In the genomic region with DNA sequence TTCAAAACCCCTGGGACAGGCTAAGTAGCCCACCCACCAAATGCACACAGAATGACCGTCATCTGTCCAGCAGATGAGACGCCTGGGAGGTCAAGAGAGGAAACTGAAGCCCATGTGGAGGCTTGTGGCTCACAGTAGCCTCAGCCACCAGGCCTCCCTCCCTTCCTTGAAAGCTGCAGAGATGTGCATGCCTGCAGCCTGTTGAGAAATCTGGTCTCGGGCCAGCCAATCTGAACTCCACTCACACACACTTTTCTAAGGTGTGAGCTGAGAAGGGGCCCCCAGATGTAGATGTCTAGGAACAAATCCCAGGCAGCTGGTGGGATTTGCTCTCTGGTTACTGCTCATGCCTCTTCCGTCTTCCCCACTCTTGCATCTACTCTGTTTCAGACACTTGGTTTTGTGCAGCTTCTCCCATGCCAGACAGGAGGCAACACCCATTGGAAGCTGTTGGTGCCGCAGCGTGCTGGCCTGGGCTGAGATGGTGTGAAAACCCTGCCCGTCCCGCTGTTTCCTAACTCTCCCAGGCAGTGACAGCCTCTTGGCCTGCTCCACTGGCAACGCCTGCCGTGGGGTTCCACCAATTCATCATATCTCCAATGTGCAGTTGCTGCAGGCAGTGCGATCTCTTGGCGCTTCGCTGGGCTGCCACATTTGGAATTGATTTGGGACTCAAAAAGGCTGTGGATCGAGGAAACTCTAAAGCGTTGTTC, we compare ENCODE assay signal across 26 cellular contexts. TPM values are rescaled to one million over a fixed set of nuclear protein-coding genes. Genes with fewer than 3 reads are reported as not detected.
DNase-seq lines count a peak whose midpoint lies in the region; ATAC-seq and TF ChIP-seq lines count a peak whose summit lies in the region.
"Had no signal": no experiment of that assay in that cellular context is flagged by ENCODE, and none has a peak within 500 bp of the region (broad histone marks: within the 10 kb centered on the region; RNA-seq: fewer than 3 reads in every experiment).

No MANE protein-coding gene starts in this region.

- no peaks in the 10 kb centered on the region for H3K9me3 Mint-ChIP-seq in endothelial cell (ENCODE audit: unreplicated experiment)
- H3K9me3 Mint-ChIP-seq: brain; stimulated activated memory B cell treated with anti-CD40 and anti-IgM and Interleukin-4, amounts not matched to agents 10 μg/mL and 1 μg/mL and 100 μg/mL, for 72 hours had no signal

- H3K36me3 ChIP-seq in left ventricle myocardium inferior, result no peaks in the 10 kb centered on the region
- H3K36me3 ChIP-seq: Peyer's patch had no signal

- no peaks in the 10 kb centered on the region for H3K4me1 ChIP-seq in left ventricle myocardium inferior
- H3K4me1 ChIP-seq: foreskin keratinocyte, Peyer's patch had no signal

- no peak for DNase-seq in left ventricle myocardium inferior
- no peak for DNase-seq in Right ventricle myocardium superior
- no peak for DNase-seq in sciatic nerve (ENCODE audit: low spot score)
- DNase-seq in endothelial cell (ENCODE audit: low spot score), result no peak
- DNase-seq in HT-29 (ENCODE audit: low spot score), result no peak
- DNase-seq in activated effector memory CD4-positive, alpha-beta T cell treated with Interleukin-2 at 50 U/mL for 16 hours, result no peak
- DNase-seq: activated CD8-positive, alpha-beta memory T cell treated with anti-CD3 and anti-CD28 coated beads for 24 hours; cortex of kidney; DMS 273 treated with DMSO at 0.1 percent for 48 hours; foreskin keratinocyte; GF-D8; HCEC 1CT; IMR-90; NCI-H187; NCI-H226; Peyer's patch; T1000 had no signal

- no peak overlapping the region for H3K4me3 Mint-ChIP-seq in endothelial cell (ENCODE audit: unreplicated experiment)
- H3K4me3 Mint-ChIP-seq: activated naive CD8-positive, alpha-beta T cell; brain; stimulated activated memory B cell treated with anti-CD40 and anti-IgM and Interleukin-4, amounts not matched to agents 10 μg/mL and 1 μg/mL and 100 μg/mL, for 72 hours had no signal

- H3K4me3 ChIP-seq in left ventricle myocardium inferior, result peak overlapping the region; percentile 17

- H3K27me3 Mint-ChIP-seq in endothelial cell (ENCODE audit: unreplicated experiment), result peaks cover 8% of the 10 kb centered on the region
- H3K27me3 Mint-ChIP-seq: stimulated activated memory B cell treated with anti-CD40 and anti-IgM and Interleukin-4, amounts not matched to agents 10 μg/mL and 1 μg/mL and 100 μg/mL, for 72 hours had no signal

- no peak for TF ChIP-seq CTCF in left ventricle myocardium inferior (IDR thresholded peaks at IDR 0.05; ENCODE audit: borderline replicate concordance)
- no peak for TF ChIP-seq CTCF in endothelial cell (IDR thresholded peaks at IDR 0.05; ENCODE audit: unreplicated experiment)

- no peak overlapping the region for H3K27ac ChIP-seq in left ventricle myocardium inferior (replicated peaks)
- H3K27ac ChIP-seq: foreskin keratinocyte, Peyer's patch had no signal

- H3K9me3 ChIP-seq in left ventricle myocardium inferior (replicated peaks), result no peaks in the 10 kb centered on the region
- H3K9me3 ChIP-seq: Peyer's patch had no signal

- peaks cover 27% of the 10 kb centered on the region for H3K27me3 ChIP-seq in left ventricle myocardium inferior (ENCODE audit: low read depth)
- H3K27me3 ChIP-seq: foreskin keratinocyte, Peyer's patch had no signal

- H3K4me1 Mint-ChIP-seq in endothelial cell (ENCODE audit: unreplicated experiment), result no peaks in the 10 kb centered on the region
- H3K4me1 Mint-ChIP-seq: stimulated activated memory B cell treated with anti-CD40 and anti-IgM and Interleukin-4, amounts not matched to agents 10 μg/mL and 1 μg/mL and 100 μg/mL, for 72 hours had no signal

- no peak overlapping the region for H3K27ac Mint-ChIP-seq in endothelial cell (ENCODE audit: unreplicated experiment)
- H3K27ac Mint-ChIP-seq: activated naive CD8-positive, alpha-beta T cell; brain; stimulated activated memory B cell treated with anti-CD40 and anti-IgM and Interleukin-4, amounts not matched to agents 10 μg/mL and 1 μg/mL and 100 μg/mL, for 72 hours had no signal

- ATAC-seq in Right ventricle myocardium superior (ENCODE audit: poor library complexity) (no peak), esophagus mucosa (peak; percentile 32), sciatic nerve (peak; percentile 53), GM19324 (IDR thresholded peaks at IDR 0.05; ENCODE audit: low FRiP score, unreplicated experiment) (no peak)
- ATAC-seq: foreskin keratinocyte; stimulated activated memory B cell treated with anti-CD40 and anti-IgM and Interleukin-4, amounts not matched to agents 10 μg/mL and 1 μg/mL and 100 μg/mL, for 72 hours had no signal

- intact Hi-C loops in left ventricle myocardium inferior (cut with micrococcal nuclease), result no loop called here
- intact Hi-C loops in Right ventricle myocardium superior (cut with DNase I), result no loop called here
- intact Hi-C loops in sciatic nerve (cut with DNase I), result no loop called here

- H3K36me3 Mint-ChIP-seq in endothelial cell (ENCODE audit: low read depth, unreplicated experiment), result no peaks in the 10 kb centered on the region
- H3K36me3 Mint-ChIP-seq: activated naive CD8-positive, alpha-beta T cell; brain; stimulated activated memory B cell treated with anti-CD40 and anti-IgM and Interleukin-4, amounts not matched to agents 10 μg/mL and 1 μg/mL and 100 μg/mL, for 72 hours had no signal

RNA-seq across cellular contexts. Expression of a gene that starts 24.1 kb away (rescaled TPM):
- total RNA-seq in left ventricle myocardium inferior, result not detected
- not detected for total RNA-seq in Right ventricle myocardium superior
- not detected for total RNA-seq in esophagus mucosa
- total RNA-seq in sciatic nerve, result 0.27 TPM
- not detected for total RNA-seq in endothelial cell (ENCODE audit: unreplicated experiment)
- not detected in 2 replicates for total RNA-seq in HT-29 (2014; rRNA removed; shearing (Covaris generic))
- total RNA-seq: endothelial cell of umbilical vein, foreskin keratinocyte, IMR-90, M059J, mucosa of gallbladder, Peyer's patch, urinary bladder had no signal

Comparison
In these comparisons a context has a peak if more than half of its experiments do, and no peak if none do; other contexts are left out.
1. ATAC-seq: peak in esophagus mucosa (single experiment) and sciatic nerve (single experiment); none in Right ventricle myocardium superior (single experiment) and GM19324 (single experiment).